In the genomic region with DNA sequence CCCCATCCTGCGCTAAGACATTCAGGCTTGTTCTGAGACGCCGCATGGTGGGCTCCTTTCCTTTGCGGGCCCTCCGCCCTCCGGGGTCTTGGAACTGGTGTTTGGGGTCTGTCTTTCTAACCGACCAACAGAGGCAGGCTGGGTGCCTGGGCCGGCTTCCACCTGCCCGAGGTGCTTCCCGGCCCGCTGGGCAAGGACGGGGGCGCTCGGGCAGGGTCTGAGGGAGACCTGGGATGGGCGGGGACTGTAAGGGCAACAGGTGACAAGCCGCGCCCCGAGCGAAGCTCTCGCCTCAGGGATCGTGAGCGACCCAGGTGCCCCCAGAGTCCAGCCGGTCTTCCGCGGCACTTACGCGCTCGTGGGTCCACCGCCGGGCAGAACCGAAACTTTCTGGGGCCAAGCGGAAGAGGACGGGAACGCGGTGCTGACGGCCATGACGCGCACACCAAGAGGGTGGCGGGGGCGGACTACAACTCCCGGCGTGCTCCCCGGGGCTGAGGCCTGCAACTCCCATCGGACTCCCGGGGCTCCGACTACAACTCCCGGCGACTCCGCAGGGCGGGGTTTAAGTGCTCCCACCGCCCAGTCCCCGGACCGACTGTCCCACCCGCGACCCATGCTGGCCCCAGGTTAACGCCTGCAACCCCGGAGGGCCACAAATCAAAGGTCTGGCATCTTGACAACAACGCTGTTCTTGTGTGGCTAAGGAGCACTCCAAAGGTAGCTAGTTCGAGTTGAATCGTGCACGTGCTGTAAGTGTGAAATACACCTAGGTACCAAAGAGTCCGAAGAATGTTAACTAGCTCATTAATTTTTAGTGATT, we compare ENCODE assay signal across 8 cellular contexts.
DNase-seq lines count a peak whose midpoint lies in the region; ATAC-seq and TF ChIP-seq lines count a peak whose summit lies in the region.

A gene (minus strand): TSS at position 455 of the 823 bp plus-strand sequence. CDS start 10,914 bp downstream, outside the sequence.

- DNase-seq in AG04449 (ENCODE audit: low read depth, low spot score) (no peak), NCI-H446 (lab: John Stamatoyannopoulos, UW) (peak; percentile 24 to 75), cerebellar cortex (ENCODE audit: low spot score) (peak; percentile 72), islet precursor cell (peak; percentile 96)
- peak; percentile 88 for DNase-seq in activated CD4-positive, CD25-positive, alpha-beta regulatory T cell treated with anti-CD3 and anti-CD28 coated beads, Interleukin-2, amount 50 U/mL, for 72 hours
- peak; percentile 77 to 86 (median 80) for DNase-seq in stimulated activated CD4-positive, alpha-beta T cell treated with anti-CD3 and anti-CD28 coated beads, Interleukin-12 subunit alpha, Interleukin-12 subunit beta, amount 100 ng/mL, for 48 hours (ENCODE audit: low read depth in 2 of 3, low spot score in 1 of 3)

- peak within 1 kb of the TSS; percentile 89 for H3K4me3 ChIP-seq in AG04449 (ENCODE audit: low read depth, low read length)

- ATAC-seq in GM18870 (IDR thresholded peaks at IDR 0.05; ENCODE audit: unreplicated experiment) (peak; percentile 49), HG03108 (IDR thresholded peaks at IDR 0.05; ENCODE audit: unreplicated experiment) (peak; percentile 92)

- CTCF ChIA-PET in AG04449 (lab: Yijun Ruan, JAX): interaction anchor here (0.5 to 1.4 kb wide), 4 partner anchors 15 to 233 kb away, joined by 3 to 4 read pairs (median 3); no protein-coding TSS in a partner anchor

- TF ChIP-seq CTCF in AG04449 (IDR thresholded peaks at IDR 0.05; ENCODE audit: insufficient read depth, low read length, missing control alignments): no peak

- POLR2A ChIA-PET in AG04449 (lab: Yijun Ruan, JAX): no interaction called here
